Comparison of ENCODE assay signal across 10 cellular contexts in genomic region chr22:39528080-39528661, GRCh38. TPM values are rescaled to one million over a fixed set of nuclear protein-coding genes. Genes with fewer than 3 reads are reported as not detected.
DNase-seq lines count a peak whose midpoint lies in the region; ATAC-seq, FAIRE-seq and TF ChIP-seq lines count a peak whose summit lies in the region.
"Had no signal": no experiment of that assay in that cellular context is flagged by ENCODE, and none has a peak within 500 bp of the region (broad histone marks: within the 10 kb centered on the region; RNA-seq: fewer than 3 reads in every experiment).

No MANE protein-coding gene starts in this region.

- H3K27ac ChIP-seq in heart right ventricle (peak overlapping the region in 6 of 10 donors; percentile 36 to 74 (median 62)), SJCRH30 (peak overlapping the region; percentile 16; the same call in 1 of the 2 replicates), kidney (ENCODE audit: low read depth in 2 of 2, low read length in 2 of 2) (no peak overlapping the region), upper lobe of left lung (peak overlapping the region; percentile 28 to 69 (median 64))

- no peaks in the 10 kb centered on the region for H3K27me3 ChIP-seq in heart right ventricle
- H3K27me3 ChIP-seq in SJCRH30: no peaks in the 10 kb centered on the region
- no peaks in the 10 kb centered on the region for H3K27me3 ChIP-seq in upper lobe of left lung

- H3K4me3 ChIP-seq in heart right ventricle: peak overlapping the region in 2 of 10 donors; percentile 25 to 30
- H3K4me3 ChIP-seq in SJCRH30: no peak overlapping the region
- no peak overlapping the region for H3K4me3 ChIP-seq in kidney (ENCODE audit: low read length in 2 of 2)
- no peak overlapping the region for H3K4me3 ChIP-seq in upper lobe of left lung
- H3K4me3 ChIP-seq: K562 had no signal

- no peak for ATAC-seq in heart right ventricle
- no peak for ATAC-seq in upper lobe of left lung (ENCODE audit: low FRiP score in 2 of 2)
- no peak for ATAC-seq in HG02938 (IDR thresholded peaks at IDR 0.05; ENCODE audit: unreplicated experiment)
- ATAC-seq: K562 had no signal

- peaks cover 0 to 68% (median under 1%) of the 10 kb centered on the region in 9 donors for H3K36me3 ChIP-seq in heart right ventricle
- H3K36me3 ChIP-seq in SJCRH30: peaks cover 21% of the 10 kb centered on the region
- H3K36me3 ChIP-seq in kidney (ENCODE audit: control insufficient read depth in 1 of 2, insufficient read depth in 2 of 2, low read length in 2 of 2): peaks cover 14 to 24% of the 10 kb centered on the region in 2 donors
- peaks cover 8 to 54% (median 31%) of the 10 kb centered on the region in 4 donors for H3K36me3 ChIP-seq in upper lobe of left lung

- TF ChIP-seq EP300 in upper lobe of left lung (IDR thresholded peaks at IDR 0.05): no peak

- H3K4me1 ChIP-seq in heart right ventricle (peaks cover 35 to 93% (median 73%) of the 10 kb centered on the region in 9 donors), SJCRH30 (peaks cover 23% of the 10 kb centered on the region), kidney (ENCODE audit: control insufficient read depth in 1 of 2, insufficient read depth in 1 of 2, low read depth in 1 of 2, low read length in 2 of 2) (peaks cover 48 to 61% of the 10 kb centered on the region in 2 donors), upper lobe of left lung (peaks cover 71 to 92% (median 78%) of the 10 kb centered on the region in 4 donors)

- intact Hi-C loops in heart right ventricle (cut with DNase I): loop anchor here (2.0 to 10.0 kb wide), 9 partner anchors 31 to 376 kb away; partner anchors contain the start of genes RPL3 (in 3 of the 10), SYNGR1 (in 3 of the 10) and CBX7 (in 1 of the 10)
- intact Hi-C loops in cardiac septum (cut with DNase I): loop anchor here (2.0 to 10.0 kb wide), 2 partner anchors 129 to 653 kb away; partner anchors contain the start of genes CBX6 and TAB1
- intact Hi-C loops in kidney (cut with DNase I): no loop called here

- H3K9me3 ChIP-seq in heart right ventricle (no peaks in the 10 kb centered on the region), SJCRH30 (replicated peaks) (no peaks in the 10 kb centered on the region), kidney (ENCODE audit: control insufficient read depth in 1 of 2, low read length in 2 of 2) (no peaks in the 10 kb centered on the region), upper lobe of left lung (no peaks in the 10 kb centered on the region)

- 69 to 70% methylated on average over 12 of the region's 12 CpGs for WGBS in heart right ventricle, 2 donors
- WGBS in upper lobe of left lung, 2 donors: 83 to 89% methylated on average over 7 to 11 of the region's 12 CpGs

- H3K9ac ChIP-seq in kidney (ENCODE audit: low read length in 2 of 2): no peak overlapping the region

- TF ChIP-seq POLR2A in upper lobe of left lung (IDR thresholded peaks at IDR 0.05): no peak

- DNase-seq in heart right ventricle (no peak), cardiac septum (ENCODE audit: low spot score) (no peak), SJCRH30 (peak; percentile 82 to 83), kidney (peak; percentile 69), upper lobe of left lung (no peak), NOMO-1 treated with DMSO at 0.1 percent for 48 hours (lab: John Stamatoyannopoulos, UW; ENCODE audit: unreplicated experiment) (no peak)
- no peak for DNase-seq in stimulated activated CD4-positive, alpha-beta T cell treated with anti-CD3 and anti-CD28 coated beads, Interleukin-15, amount 100 ng/mL, for 24 hours

- FAIRE-seq in kidney (lab: Jason Lieb, UNC): no peak
- FAIRE-seq: colon, K562 had no signal

- TF ChIP-seq CTCF in heart right ventricle (IDR thresholded peaks at IDR 0.05) (no peak), kidney (IDR thresholded peaks at IDR 0.05; ENCODE audit: borderline replicate concordance, extremely low read depth, insufficient read depth) (no peak), upper lobe of left lung (IDR thresholded peaks at IDR 0.05) (no peak)

RNA-seq across cellular contexts. Expression of gene RPS19BP1, which starts 4.4 kb away (rescaled TPM):
- total RNA-seq in heart right ventricle (10 to 100 TPM; 31.3 to 64.0 (median 37.2) TPM), cardiac septum (43.7 TPM), kidney (51.8 TPM), upper lobe of left lung (100 to 1,000 TPM in 4 of 6 donors, 10 to 100 TPM in 2; 71.2 to 168 (median 106) TPM)
- polyA plus RNA-seq in heart right ventricle (100 to 1,000 TPM; 154 to 222 TPM), kidney (ENCODE audit: insufficient read depth, low read depth, low replicate concordance) (180 TPM)
- 48.3 and 66.2 TPM in 2 replicates for total RNA-seq in SJCRH30 (2014; rRNA removed; shearing (Covaris generic))

RNA-seq across cellular contexts. Expression of gene ATF4, which starts 7.8 kb away (rescaled TPM):
- total RNA-seq in heart right ventricle (100 to 1,000 TPM in 9 of 10 donors, 10 to 100 TPM in 1; 95.2 to 319 (median 133) TPM), cardiac septum (177 TPM), kidney (261 TPM), upper lobe of left lung (100 to 1,000 TPM; 255 to 402 (median 364) TPM)
- polyA plus RNA-seq in heart right ventricle (100 to 1,000 TPM; 439 to 637 TPM), kidney (ENCODE audit: insufficient read depth, low read depth, low replicate concordance) (293 TPM)
- total RNA-seq in SJCRH30 (2014; rRNA removed; shearing (Covaris generic)): 190 and 238 TPM in 2 replicates

RNA-seq across cellular contexts. Expression of gene MIEF1, which starts 26.1 kb away (rescaled TPM):
- 10 to 100 TPM; 12.8 to 35.8 (median 17.5) TPM for total RNA-seq in heart right ventricle
- polyA plus RNA-seq in heart right ventricle: 1 to 10 TPM; 7.0 to 9.1 TPM
- total RNA-seq in cardiac septum: 19.4 TPM
- 31.5 and 32.0 TPM in 2 replicates for total RNA-seq in SJCRH30 (2014; rRNA removed; shearing (Covaris generic))
- total RNA-seq in kidney: 27.9 TPM
- polyA plus RNA-seq in kidney (ENCODE audit: insufficient read depth, low read depth, low replicate concordance): 13.0 TPM
- 10 to 100 TPM; 10.5 to 35.3 (median 25.6) TPM for total RNA-seq in upper lobe of left lung

RNA-seq across cellular contexts. Expression of gene CACNA1I, which starts 42.4 kb away (rescaled TPM):
- total RNA-seq in heart right ventricle (under 1 TPM in 5 of 10 donors, not detected in 5; 0.04 to 0.06 (median 0.05) TPM), cardiac septum (0.03 TPM), kidney (0.63 TPM), upper lobe of left lung (1 to 10 TPM in 1 of 6 donors, under 1 TPM in 5; 0.15 to 4.2 (median 0.34) TPM)
- polyA plus RNA-seq in heart right ventricle (under 1 TPM in 1 of 2 donors, not detected in 1; under 0.01 TPM), kidney (ENCODE audit: insufficient read depth, low read depth, low replicate concordance) (not detected)
- 0.02 TPM in 1 of 2 replicates, not detected in the other for total RNA-seq in SJCRH30 (2014; rRNA removed; shearing (Covaris generic))

Comparison
In these comparisons a context has a peak if more than half of its experiments do, and no peak if none do; other contexts are left out.
1. DNase-seq: peak in SJCRH30 (2 of 2) and kidney (single experiment); none in heart right ventricle (0 of 2), cardiac septum (single experiment), upper lobe of left lung (0 of 2), stimulated activated CD4-positive, alpha-beta T cell treated with anti-CD3 and anti-CD28 coated beads, Interleukin-15, amount 100 ng/mL, for 24 hours (single experiment) and NOMO-1 treated with DMSO at 0.1 percent for 48 hours (single experiment).
2. H3K27ac ChIP-seq: peak in heart right ventricle (6 of 10), SJCRH30 (single experiment) and upper lobe of left lung (4 of 4); none in kidney (0 of 2).